Comparison of ENCODE assay signal across 2 cellular contexts in genomic region chr1:1943834-1944570, GRCh38.
A peak's percentile ranks its signal among the peaks of the same experiment; 100 is the strongest.
TF ChIP-seq lines count a peak whose summit lies in the region.

No MANE protein-coding gene starts in this region.

TF ChIP-seq in IMR-90, 13 proteins besides CTCF, POLR2A, EP300 and RAD21:
- no peak for TF ChIP-seq CEBPB (IDR thresholded peaks at IDR 0.05; ENCODE audit: low read depth, low read length)
- TF ChIP-seq SMC3 (IDR thresholded peaks at IDR 0.05; ENCODE audit: low read depth, low read length), result peak; percentile 62
- peak; percentile 33; the same call in 1 of the 2 replicates for TF ChIP-seq MAZ (IDR thresholded peaks at IDR 0.05; ENCODE audit: borderline replicate concordance, low read depth, low read length)

TF ChIP-seq in GM12878, 131 proteins besides CTCF, POLR2A, EP300 and RAD21:
- TF ChIP-seq NR2C2 (IDR thresholded peaks at IDR 0.05; ENCODE audit: borderline replicate concordance, control insufficient read depth, insufficient read length, low read depth) (no peak), REST (IDR thresholded peaks at IDR 0.05; ENCODE audit: low read depth, low read length) (peak; percentile 72), SMC3 (IDR thresholded peaks at IDR 0.05; ENCODE audit: borderline replicate concordance, low read length) (peak; percentile 32)
